ENCODE assay signal across 12 cellular contexts in the genomic region with DNA sequence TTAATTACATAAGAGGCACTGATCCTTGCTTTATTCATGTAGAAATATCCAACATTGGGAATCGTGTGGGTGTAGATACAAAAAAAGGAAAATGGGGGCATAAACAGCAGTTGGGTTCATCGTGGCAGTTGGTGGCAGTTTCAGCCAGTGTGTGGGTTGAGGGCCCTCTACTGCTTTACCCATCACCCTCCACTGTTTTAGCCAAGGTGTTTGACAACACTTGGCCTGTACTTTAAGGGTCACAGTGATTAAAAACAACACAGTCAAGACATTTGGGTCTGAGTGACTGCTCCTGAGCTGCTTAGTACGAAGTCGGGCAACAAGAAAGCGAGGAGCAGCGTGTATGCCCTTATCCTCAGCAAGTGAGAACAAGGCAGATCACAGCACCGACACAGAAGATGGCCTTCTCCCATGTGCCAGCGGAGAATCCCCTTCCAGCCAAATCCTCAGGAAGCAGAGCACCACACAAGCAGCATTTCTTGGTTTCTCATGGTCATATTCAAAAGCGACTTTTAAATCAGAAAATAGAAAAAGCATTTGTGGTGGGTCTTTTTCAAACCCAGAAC. TPM values are rescaled to one million over a fixed set of nuclear protein-coding genes. Genes with fewer than 3 reads are reported as not detected.
DNase-seq lines count a peak whose midpoint lies in the region; ATAC-seq, FAIRE-seq and TF ChIP-seq lines count a peak whose summit lies in the region.
"Had no signal": no experiment of that assay in that cellular context is flagged by ENCODE, and none has a peak within 500 bp of the region (broad histone marks: within the 10 kb centered on the region; RNA-seq: fewer than 3 reads in every experiment).

No MANE protein-coding gene starts in this region.

- no peak for TF ChIP-seq CTCF in OCI-LY7 (conservative IDR thresholded peaks at IDR 0.05; ENCODE audit: low read length)
- TF ChIP-seq CTCF in neural crest cell (conservative IDR thresholded peaks at IDR 0.05), result no peak
- no peak for TF ChIP-seq CTCF in PC-3 (conservative IDR thresholded peaks at IDR 0.05; ENCODE audit: low read depth, low read length)

- FAIRE-seq in GM12891 (lab: Jason Lieb, UNC), result no peak

- H4K20me1 ChIP-seq in OCI-LY7 (ENCODE audit: insufficient read depth, low read length), result peaks cover 4% of the 10 kb centered on the region; the same call in 1 of the 2 replicates
- peaks cover 18% of the 10 kb centered on the region; the same call in 1 of the 2 replicates for H4K20me1 ChIP-seq in PC-3 (ENCODE audit: low read length)

- CTCF ChIA-PET in OCI-LY7 (lab: Charles Lee; ENCODE audit: unreplicated experiment) (no interaction called here), PC-3 (lab: Charles Lee) (no interaction called here)

- H3K4me1 Mint-ChIP-seq in neural crest cell, result peaks cover 4% of the 10 kb centered on the region

- H3K4me1 ChIP-seq in OCI-LY7 (ENCODE audit: insufficient read depth, low read length, poor library complexity, severe bottlenecking) (peaks cover 18% of the 10 kb centered on the region), PC-3 (ENCODE audit: insufficient read depth, low read length) (no peaks in the 10 kb centered on the region)

- H3K27ac ChIP-seq in OCI-LY7 (ENCODE audit: low read depth, low read length, poor library complexity, severe bottlenecking) (no peak overlapping the region), caudate nucleus (ENCODE audit: low read depth, low read length) (peak overlapping the region; percentile 13), PC-3 (ENCODE audit: low read length) (no peak overlapping the region)
- H3K27ac ChIP-seq: tibial nerve had no signal

- peaks cover 2% of the 10 kb centered on the region for H3K27me3 Mint-ChIP-seq in neural crest cell (ENCODE audit: low read depth)

- TF ChIP-seq POLR2A in GM12891 (IDR thresholded peaks at IDR 0.05; ENCODE audit: low read depth, low read length), result peak; percentile 55; the same call in 1 of the 2 replicates

- H3F3A ChIP-seq in PC-3 (ENCODE audit: low read length, unreplicated experiment), result peaks cover 23% of the 10 kb centered on the region

- H3K9me3 ChIP-seq in OCI-LY7 (ENCODE audit: low read length), result no peaks in the 10 kb centered on the region
- H3K9me3 ChIP-seq in PC-3 (ENCODE audit: low read length), result no peaks in the 10 kb centered on the region
- H3K9me3 ChIP-seq: tibial nerve had no signal

- no peaks in the 10 kb centered on the region for H3K27me3 ChIP-seq in PC-3 (ENCODE audit: low read length)
- H3K27me3 ChIP-seq: tibial nerve had no signal

- no peak overlapping the region for H3K9ac ChIP-seq in PC-3 (ENCODE audit: low read length)

- peak overlapping the region; percentile 0 for H3K4me3 Mint-ChIP-seq in neural crest cell

- BruUV-seq in OCI-LY7 (replicated peaks; lab: Mats Ljungman, UMichigan) (TSS peak; percentile 2), PC-3 (replicated peaks; lab: Mats Ljungman, UMichigan) (no TSS peak)

- H3K79me2 ChIP-seq in OCI-LY7 (ENCODE audit: insufficient read depth, low read depth, low read length) (peaks cover 19% of the 10 kb centered on the region; the same call in 1 of the 2 replicates), PC-3 (ENCODE audit: low read length) (no peaks in the 10 kb centered on the region; the same call in 1 of the 2 replicates)

- H3K9me2 ChIP-seq in OCI-LY7 (ENCODE audit: insufficient read depth, low read length) (no peaks in the 10 kb centered on the region), PC-3 (replicated peaks; ENCODE audit: low read length) (no peaks in the 10 kb centered on the region)

- POLR2A ChIA-PET in OCI-LY7 (lab: Charles Lee), result no interaction called here
- POLR2A ChIA-PET in PC-3 (lab: Charles Lee; ENCODE audit: unreplicated experiment), result no interaction called here

- no peak for DNase-seq in GM12891 (ENCODE audit: insufficient read length, low spot score)
- DNase-seq in OCI-LY7 (ENCODE audit: low spot score), result no peak
- DNase-seq in caudate nucleus (lab: John Stamatoyannopoulos, UW), result no peak
- no peak for DNase-seq in neural crest cell (ENCODE audit: low read depth, low spot score)
- no peak for DNase-seq in PC-3
- DNase-seq in NCI-H774 (lab: John Stamatoyannopoulos, UW), result no peak
- DNase-seq: midbrain; NCI-H524 treated with DMSO at 0.1 percent for 48 hours; occipital lobe; stimulated activated CD4-positive, alpha-beta T cell treated with anti-CD3 and anti-CD28 coated beads, Interleukin-4, amount 100 ng/mL, for 1 hour had no signal

- peaks cover 51% of the 10 kb centered on the region for H3K36me3 Mint-ChIP-seq in neural crest cell (ENCODE audit: low read depth)

- H3K4me2 ChIP-seq in OCI-LY7 (ENCODE audit: low read length) (no peak overlapping the region), PC-3 (ENCODE audit: low read length) (no peak overlapping the region)

- no peak for ATAC-seq in PC-3
- no peak for ATAC-seq in HG02571 (IDR thresholded peaks at IDR 0.05; ENCODE audit: unreplicated experiment)

- H3K9me3 Mint-ChIP-seq in neural crest cell, result no peaks in the 10 kb centered on the region

- intact Hi-C loops in OCI-LY7 (cut with micrococcal nuclease; ENCODE audit: unreplicated experiment) (no loop called here), PC-3 (cut with micrococcal nuclease) (no loop called here)

- H2AFZ ChIP-seq in OCI-LY7 (ENCODE audit: low read length) (no peak overlapping the region), PC-3 (ENCODE audit: low read length) (no peak overlapping the region)

- peak overlapping the region; percentile 52 for H3K27ac Mint-ChIP-seq in neural crest cell (ENCODE audit: unreplicated experiment)

- H3K4me3 ChIP-seq in OCI-LY7 (ENCODE audit: low read depth, low read length, poor library complexity, severe bottlenecking) (no peak overlapping the region), PC-3 (ENCODE audit: low read length) (no peak overlapping the region)
- H3K4me3 ChIP-seq: tibial nerve had no signal

- H3K36me3 ChIP-seq in OCI-LY7 (ENCODE audit: insufficient read depth, low read length) (peaks cover 96% of the 10 kb centered on the region), PC-3 (ENCODE audit: low read depth, low read length) (peaks cover 70% of the 10 kb centered on the region)

TF ChIP-seq in GM12891, 5 proteins besides CTCF, POLR2A, EP300 and RAD21:
- TF ChIP-seq TAF1 (IDR thresholded peaks at IDR 0.05; ENCODE audit: low read depth, low read length) (no peak), SPI1 (IDR thresholded peaks at IDR 0.05; ENCODE audit: low read depth, low read length) (no peak), PAX5 (IDR thresholded peaks at IDR 0.05; ENCODE audit: insufficient read depth, low read length, severe bottlenecking) (no peak), POU2F2 (IDR thresholded peaks at IDR 0.05; ENCODE audit: low read depth, low read length) (0 out of 2 replicates have a peak, but pooled peaks have one; percentile 37), POLR2AphosphoS5 (IDR thresholded peaks at IDR 0.05; ENCODE audit: low read depth, low read length) (peak; percentile 45; the same call in 1 of the 2 replicates)

RNA-seq across cellular contexts. Expression of a gene that starts 23.7 kb away (rescaled TPM):
- polyA plus RNA-seq in GM12891 (2012; ENCODE audit: low read depth, missing spikeins), result 88.6 TPM
- total RNA-seq in OCI-LY7 (2014; rRNA removed; shearing (Covaris generic)), result 104 and 112 TPM in 2 replicates
- 130 and 140 TPM in 2 replicates for total RNA-seq in OCI-LY7 (2022)
- total RNA-seq in neural crest cell, result 106 and 111 TPM in 2 replicates
- 75.4 and 83.4 TPM in 2 replicates for total RNA-seq in PC-3 (2014; rRNA removed)
